8 cellular contexts compared by ENCODE assay signal in genomic region chr17:82458130-82458884, GRCh38. TPM values are rescaled to one million over a fixed set of nuclear protein-coding genes. Genes with fewer than 3 reads are reported as not detected.
DNase-seq lines count a peak whose midpoint lies in the region; ATAC-seq and TF ChIP-seq lines count a peak whose summit lies in the region.

NARF (plus strand) TSS chr17:82458741; CDS start chr17:82458804, 63 bp downstream.

- no peaks in the 10 kb centered on the region for H3K27me3 Mint-ChIP-seq in activated T-helper 1 cell treated with anti-CD3 and anti-CD28 coated beads, Interleukin-12 subunit alpha, Interleukin-12 subunit beta, Interleukin-2, Interleukin-4 antibody, amounts not matched to agents 30 ng/mL and 10 ng/mL and 1 ng/mL, durations not matched to agents 14 hours and 24 hours and 36 hours (ENCODE audit: insufficient read depth)
- H3K27me3 Mint-ChIP-seq in naive thymus-derived CD4-positive, alpha-beta T cell: no peaks in the 10 kb centered on the region
- no peaks in the 10 kb centered on the region for H3K27me3 Mint-ChIP-seq in stimulated activated naive B cell treated with anti-CD40 and anti-IgM and Interleukin-4, amounts not matched to agents 10 μg/mL and 1 μg/mL and 100 μg/mL, for 72 hours

- intact Hi-C loops in activated T-helper 1 cell treated with anti-CD3 and anti-CD28 coated beads, Interleukin-12 subunit alpha, Interleukin-12 subunit beta, Interleukin-2, Interleukin-4 antibody, amounts not matched to agents 30 ng/mL and 10 ng/mL and 1 ng/mL, durations not matched to agents 14 hours and 24 hours and 36 hours (cut with micrococcal nuclease): loop anchor here (1.0 to 2.0 kb wide), 8 partner anchors 8 to 294 kb away; partner anchors contain the start of genes CYBC1, HEXD, OGFOD3 and TBCD
- intact Hi-C loops in naive thymus-derived CD4-positive, alpha-beta T cell (cut with micrococcal nuclease): loop anchor here (1.0 to 10.0 kb wide), 15 partner anchors 8 to 598 kb away; partner anchors contain the start of genes CYBC1 (in 2 of the 2), FOXK2 (in 2 of the 2), HEXD (in 2 of the 2) and OGFOD3 (in 2 of the 2)

- peak within 1 kb of the TSS; percentile 89 for H3K27ac ChIP-seq in DND-41 (ENCODE audit: low read length)
- peak within 1 kb of the TSS; percentile 98 for H3K27ac ChIP-seq in GM23248
- H3K27ac ChIP-seq in naive thymus-derived CD4-positive, alpha-beta T cell (ENCODE audit: low read depth, low read length): peak within 1 kb of the TSS; percentile 97

- peak within 1 kb of the TSS; percentile 96 for H3K4me3 Mint-ChIP-seq in activated T-helper 1 cell treated with anti-CD3 and anti-CD28 coated beads, Interleukin-12 subunit alpha, Interleukin-12 subunit beta, Interleukin-2, Interleukin-4 antibody, amounts not matched to agents 30 ng/mL and 10 ng/mL and 1 ng/mL, durations not matched to agents 14 hours and 24 hours and 36 hours
- H3K4me3 Mint-ChIP-seq in naive thymus-derived CD4-positive, alpha-beta T cell: peak within 1 kb of the TSS; percentile 85 to 94 (median 88)
- peak within 1 kb of the TSS; percentile 93 to 94 for H3K4me3 Mint-ChIP-seq in stimulated activated naive B cell treated with anti-CD40 and anti-IgM and Interleukin-4, amounts not matched to agents 10 μg/mL and 1 μg/mL and 100 μg/mL, for 72 hours

- H3K36me3 ChIP-seq in DND-41 (ENCODE audit: insufficient read depth, low read length): peaks cover 40% of the 10 kb centered on the region
- H3K36me3 ChIP-seq in GM23248 (ENCODE audit: low read depth): peaks cover 12% of the 10 kb centered on the region; the same call in 1 of the 2 replicates
- H3K36me3 ChIP-seq in naive thymus-derived CD4-positive, alpha-beta T cell (ENCODE audit: control insufficient read depth in 2 of 3, insufficient read depth in 3 of 3, low read length in 3 of 3): peaks cover 7 to 21% (median 15%) of the 10 kb centered on the region in 3 experiments

- CTCF ChIA-PET in naive thymus-derived CD4-positive, alpha-beta T cell (lab: Charles Lee): no interaction called here

- peaks cover 7% of the 10 kb centered on the region; the same call in 1 of the 2 replicates for H3F3A ChIP-seq in GM23248 (ENCODE audit: insufficient read depth)

- peak; percentile 98 for DNase-seq in DND-41
- DNase-seq in GM23248: peak; percentile 100
- peak; percentile 100 for DNase-seq in Kasumi-1 (lab: John Stamatoyannopoulos, UW)
- DNase-seq in RPMI7951 (ENCODE audit: low read depth): peak; percentile 97
- DNase-seq in activated T-helper 1 cell treated with anti-CD3 and anti-CD28 coated beads, Interleukin-12 subunit alpha, Interleukin-12 subunit beta, Interleukin-2, Interleukin-4 antibody, amounts not matched to agents 30 ng/mL and 10 ng/mL and 1 ng/mL, durations not matched to agents 14 hours and 24 hours and 36 hours (ENCODE audit: low spot score): peak; percentile 99
- peak; percentile 99 for DNase-seq in fibroblast of gingiva (ENCODE audit: low read depth)
- DNase-seq in naive thymus-derived CD4-positive, alpha-beta T cell: peak; percentile 89 to 97 (median 97)
- DNase-seq in stimulated activated naive B cell treated with anti-CD40 and anti-IgM and Interleukin-4, amounts not matched to agents 10 μg/mL and 1 μg/mL and 100 μg/mL, for 72 hours: peak; percentile 94

- WGBS in GM23248 (ENCODE audit: low coverage in 1 of 2, low lambda C conversion rate in 2 of 2, missing lambda C conversion rate in 2 of 2), 2 experiments: 1% methylated on average over 61 to 71 of the region's 90 CpGs

- H3K27me3 ChIP-seq in DND-41 (ENCODE audit: insufficient read depth, low read length, poor library complexity): no peaks in the 10 kb centered on the region
- H3K27me3 ChIP-seq in GM23248 (replicated peaks; ENCODE audit: insufficient read depth): no peaks in the 10 kb centered on the region
- no peaks in the 10 kb centered on the region for H3K27me3 ChIP-seq in naive thymus-derived CD4-positive, alpha-beta T cell (ENCODE audit: control insufficient read depth in 2 of 2, insufficient read depth in 2 of 2, low read length in 2 of 2)

- no peak for TF ChIP-seq CTCF in DND-41 (IDR thresholded peaks at IDR 0.05; ENCODE audit: borderline replicate concordance, extremely low read depth, low read length, poor library complexity, severe bottlenecking)

- in situ Hi-C loops in GM23248 (cut with MboI): no loop called here

- H2AFZ ChIP-seq in DND-41 (ENCODE audit: low read depth, low read length): peak within 1 kb of the TSS; percentile 84
- peak within 1 kb of the TSS; percentile 81 for H2AFZ ChIP-seq in GM23248

- H3K36me3 Mint-ChIP-seq in activated T-helper 1 cell treated with anti-CD3 and anti-CD28 coated beads, Interleukin-12 subunit alpha, Interleukin-12 subunit beta, Interleukin-2, Interleukin-4 antibody, amounts not matched to agents 30 ng/mL and 10 ng/mL and 1 ng/mL, durations not matched to agents 14 hours and 24 hours and 36 hours (ENCODE audit: low read depth): peaks cover 35% of the 10 kb centered on the region
- H3K36me3 Mint-ChIP-seq in naive thymus-derived CD4-positive, alpha-beta T cell: peaks cover 0 to 31% (median 11%) of the 10 kb centered on the region in 5 donors
- H3K36me3 Mint-ChIP-seq in stimulated activated naive B cell treated with anti-CD40 and anti-IgM and Interleukin-4, amounts not matched to agents 10 μg/mL and 1 μg/mL and 100 μg/mL, for 72 hours: peaks cover 16 to 19% of the 10 kb centered on the region in 2 donors

- H3K9me3 ChIP-seq in DND-41 (ENCODE audit: insufficient read depth, low read length, severe bottlenecking) (peaks cover 2% of the 10 kb centered on the region), GM23248 (ENCODE audit: low read depth) (no peaks in the 10 kb centered on the region)
- no peaks in the 10 kb centered on the region for H3K9me3 ChIP-seq in naive thymus-derived CD4-positive, alpha-beta T cell (ENCODE audit: control insufficient read depth in 2 of 3, low read length in 3 of 3)

- peak within 1 kb of the TSS; percentile 84 to 100 for H3K4me3 ChIP-seq in DND-41 (ENCODE audit: low read depth in 1 of 2, low read length in 2 of 2)
- H3K4me3 ChIP-seq in GM23248: peak within 1 kb of the TSS; percentile 79
- peak within 1 kb of the TSS; percentile 75 for H3K4me3 ChIP-seq in naive thymus-derived CD4-positive, alpha-beta T cell (ENCODE audit: low read length)

- H3K9me3 Mint-ChIP-seq in activated T-helper 1 cell treated with anti-CD3 and anti-CD28 coated beads, Interleukin-12 subunit alpha, Interleukin-12 subunit beta, Interleukin-2, Interleukin-4 antibody, amounts not matched to agents 30 ng/mL and 10 ng/mL and 1 ng/mL, durations not matched to agents 14 hours and 24 hours and 36 hours: peaks cover 4% of the 10 kb centered on the region
- H3K9me3 Mint-ChIP-seq in naive thymus-derived CD4-positive, alpha-beta T cell: peaks cover 0 to 2% (median 0%) of the 10 kb centered on the region in 11 donors
- H3K9me3 Mint-ChIP-seq in stimulated activated naive B cell treated with anti-CD40 and anti-IgM and Interleukin-4, amounts not matched to agents 10 μg/mL and 1 μg/mL and 100 μg/mL, for 72 hours: no peaks in the 10 kb centered on the region

- H3K79me2 ChIP-seq in DND-41 (ENCODE audit: insufficient read depth, low read length): peaks cover 48% of the 10 kb centered on the region
- peaks cover 23% of the 10 kb centered on the region for H3K79me2 ChIP-seq in GM23248 (ENCODE audit: insufficient read depth)

- H4K20me1 ChIP-seq in DND-41 (ENCODE audit: insufficient read depth, low read length) (peaks cover 23% of the 10 kb centered on the region), GM23248 (ENCODE audit: insufficient read depth) (no peaks in the 10 kb centered on the region)

- peak; percentile 98 for ATAC-seq in DND-41 (ENCODE audit: insufficient read depth, low read depth)
- ATAC-seq in naive thymus-derived CD4-positive, alpha-beta T cell: peak; percentile 98
- peak; percentile 97 for ATAC-seq in stimulated activated naive B cell treated with anti-CD40 and anti-IgM and Interleukin-4, amounts not matched to agents 10 μg/mL and 1 μg/mL and 100 μg/mL, for 72 hours (replicated peaks)

- H3K4me2 ChIP-seq in DND-41 (ENCODE audit: insufficient read depth, low read length) (peak within 1 kb of the TSS; percentile 97), GM23248 (ENCODE audit: unreplicated experiment) (peak within 1 kb of the TSS; percentile 94)

- H3K9me2 ChIP-seq in GM23248 (ENCODE audit: insufficient read depth): no peaks in the 10 kb centered on the region

- POLR2A ChIA-PET in naive thymus-derived CD4-positive, alpha-beta T cell (lab: Charles Lee): interaction anchor here (0.5 to 3.7 kb wide), 16 partner anchors 10 to 906 kb away, joined by 3 to 38 read pairs (median 4); partner anchors contain the start of genes FAAP100, FOXK2, HEXD and OGFOD3

- peak within 1 kb of the TSS; percentile 95 for H3K27ac Mint-ChIP-seq in activated T-helper 1 cell treated with anti-CD3 and anti-CD28 coated beads, Interleukin-12 subunit alpha, Interleukin-12 subunit beta, Interleukin-2, Interleukin-4 antibody, amounts not matched to agents 30 ng/mL and 10 ng/mL and 1 ng/mL, durations not matched to agents 14 hours and 24 hours and 36 hours
- peak within 1 kb of the TSS; percentile 96 to 99 (median 98) for H3K27ac Mint-ChIP-seq in naive thymus-derived CD4-positive, alpha-beta T cell
- H3K27ac Mint-ChIP-seq in stimulated activated naive B cell treated with anti-CD40 and anti-IgM and Interleukin-4, amounts not matched to agents 10 μg/mL and 1 μg/mL and 100 μg/mL, for 72 hours: peak within 1 kb of the TSS; percentile 97

- H3K4me1 ChIP-seq in DND-41 (ENCODE audit: insufficient read depth, low read length) (peaks cover 36% of the 10 kb centered on the region), GM23248 (ENCODE audit: insufficient read depth) (peaks cover 6% of the 10 kb centered on the region)
- peaks cover 20% of the 10 kb centered on the region in 2 donors for H3K4me1 ChIP-seq in naive thymus-derived CD4-positive, alpha-beta T cell (ENCODE audit: control insufficient read depth in 2 of 2, insufficient read depth in 2 of 2, low read length in 2 of 2)

- H3K9ac ChIP-seq in DND-41 (ENCODE audit: low read depth, low read length): peak within 1 kb of the TSS; percentile 89
- H3K9ac ChIP-seq in GM23248: peak within 1 kb of the TSS; percentile 96

- H3K4me1 Mint-ChIP-seq in activated T-helper 1 cell treated with anti-CD3 and anti-CD28 coated beads, Interleukin-12 subunit alpha, Interleukin-12 subunit beta, Interleukin-2, Interleukin-4 antibody, amounts not matched to agents 30 ng/mL and 10 ng/mL and 1 ng/mL, durations not matched to agents 14 hours and 24 hours and 36 hours (ENCODE audit: low read depth): peaks cover 46% of the 10 kb centered on the region
- peaks cover 22 to 48% (median 30%) of the 10 kb centered on the region in 7 donors for H3K4me1 Mint-ChIP-seq in naive thymus-derived CD4-positive, alpha-beta T cell
- H3K4me1 Mint-ChIP-seq in stimulated activated naive B cell treated with anti-CD40 and anti-IgM and Interleukin-4, amounts not matched to agents 10 μg/mL and 1 μg/mL and 100 μg/mL, for 72 hours: peaks cover 19 to 37% of the 10 kb centered on the region in 2 donors

RNA-seq across cellular contexts. Expression of gene NARF, which starts in this region (rescaled TPM):
- 55.2 and 69.0 TPM in 2 replicates for total RNA-seq in GM23248 (2014; rRNA removed; shearing (Covaris generic))
- 67.2 and 70.2 TPM in 2 replicates for polyA plus RNA-seq in GM23248 (2016; fragmentation: Nextera tagmentation; extraction: Ambion mirVana)
- total RNA-seq in RPMI7951 (2014; rRNA removed; shearing (Covaris generic)): 52.4 and 69.7 TPM in 2 replicates
- 99.0 and 103 TPM in 2 replicates for total RNA-seq in activated T-helper 1 cell treated with anti-CD3 and anti-CD28 coated beads, Interleukin-12 subunit alpha, Interleukin-12 subunit beta, Interleukin-2, Interleukin-4 antibody, amounts not matched to agents 30 ng/mL and 10 ng/mL and 1 ng/mL, durations not matched to agents 14 hours and 24 hours and 36 hours
- total RNA-seq in naive thymus-derived CD4-positive, alpha-beta T cell: 100 to 1,000 TPM in 1 of 5 experiments, 10 to 100 TPM in 4; 59.8 to 188 (median 67.1) TPM
- 100 to 1,000 TPM; 102 to 103 TPM for polyA plus RNA-seq in naive thymus-derived CD4-positive, alpha-beta T cell

Comparison
In these comparisons a context has a peak if more than half of its experiments do, and no peak if none do; other contexts are left out.
1. Peak in every context shown above with its lines: DNase-seq, ATAC-seq, H3K4me3 ChIP-seq and H3K27ac ChIP-seq.